In genomic region chr6:117548797-117549301, GRCh38 we compare ENCODE assay signal across 8 cellular contexts. TPM values are rescaled to one million over a fixed set of nuclear protein-coding genes. Genes with fewer than 3 reads are reported as not detected.
DNase-seq lines count a peak whose midpoint lies in the region; ATAC-seq and TF ChIP-seq lines count a peak whose summit lies in the region.

No MANE protein-coding gene starts in this region.

- H2BK120ac ChIP-seq in neuronal stem cell (ENCODE audit: low read depth, low read length): no peak overlapping the region

- no peak overlapping the region for H2BK15ac ChIP-seq in neuronal stem cell (ENCODE audit: low read length)

- no peak overlapping the region for H4K91ac ChIP-seq in neuronal stem cell (ENCODE audit: low read depth, low read length, poor library complexity)

- ATAC-seq in GM18505 (IDR thresholded peaks at IDR 0.05; ENCODE audit: unreplicated experiment): peak; percentile 46
- no peak for ATAC-seq in GM21576 (IDR thresholded peaks at IDR 0.05; ENCODE audit: unreplicated experiment)

- H3K23ac ChIP-seq in neuronal stem cell (ENCODE audit: low read depth, low read length, poor library complexity): no peak overlapping the region

- H3K4me3 ChIP-seq in astrocyte of the cerebellum (ENCODE audit: low read depth, low read length) (peak overlapping the region; percentile 4), neuronal stem cell (ENCODE audit: low read length in 2 of 2) (no peak overlapping the region)

- H2AK5ac ChIP-seq in neuronal stem cell (ENCODE audit: low read depth, low read length): no peak overlapping the region

- peak; percentile 71 for DNase-seq in NCI-H146 (lab: John Stamatoyannopoulos, UW)
- DNase-seq in astrocyte of the cerebellum (ENCODE audit: low read depth): peak; percentile 78
- DNase-seq in pons (ENCODE audit: low spot score): peak; percentile 23
- no peak for DNase-seq in NCI-H1694 treated with DMSO at 0.1 percent for 48 hours (lab: John Stamatoyannopoulos, UW)
- DNase-seq in neuronal stem cell (ENCODE audit: low spot score): no peak
- DNase-seq in cardiac septum (ENCODE audit: low spot score): no peak

- intact Hi-C loops in cardiac septum (cut with DNase I): loop anchor here (5.0 kb wide), 1 partner anchor 53 kb away; the partner anchor contains the start of gene GOPC

- TF ChIP-seq CTCF in astrocyte of the cerebellum (IDR thresholded peaks at IDR 0.05; ENCODE audit: low read depth, low read length, missing control alignments): no peak

- no peak overlapping the region for H2AFZ ChIP-seq in neuronal stem cell (ENCODE audit: low read length)

- in situ Hi-C loops in astrocyte of the cerebellum (cut with HindIII; ENCODE audit: low sequenced_read_pairs): loop anchor here (10.0 kb wide), 1 partner anchor 84 kb away; no protein-coding TSS in a partner anchor

- H3K27me3 ChIP-seq in neuronal stem cell (ENCODE audit: control insufficient read depth in 3 of 3, insufficient read depth in 3 of 3, low read depth in 1 of 3, low read length in 3 of 3): no peaks in the 10 kb centered on the region

- no peak overlapping the region for H3K27ac ChIP-seq in neuronal stem cell (replicated peaks; ENCODE audit: low read length)

- WGBS in neuronal stem cell (ENCODE audit: extremely low coverage in 2 of 2, insufficient read length in 2 of 2, insufficient replicate concordance in 1 of 2), 2 donors: no CpG with 5 or more reads among the region's 8 CpGs

- peaks cover 2 to 6% of the 10 kb centered on the region in 2 donors for H3K4me1 ChIP-seq in neuronal stem cell (ENCODE audit: control insufficient read depth in 2 of 2, insufficient read depth in 1 of 2, low read depth in 1 of 2, low read length in 2 of 2)

- no peak overlapping the region for H3K4ac ChIP-seq in neuronal stem cell (ENCODE audit: low read length)

- H3K14ac ChIP-seq in neuronal stem cell (ENCODE audit: low read length): no peak overlapping the region

- no peak overlapping the region for H2BK5ac ChIP-seq in neuronal stem cell (ENCODE audit: low read length)

- H4K8ac ChIP-seq in neuronal stem cell (ENCODE audit: low read depth, low read length): no peak overlapping the region

- H3K79me1 ChIP-seq in neuronal stem cell (ENCODE audit: low read depth, low read length): no peaks in the 10 kb centered on the region

- no peak overlapping the region for H3K9ac ChIP-seq in neuronal stem cell (ENCODE audit: low read depth, low read length, poor library complexity)

- H3K4me2 ChIP-seq in neuronal stem cell (ENCODE audit: insufficient read depth, low read length, poor library complexity, severe bottlenecking): no peak overlapping the region

- H2BK12ac ChIP-seq in neuronal stem cell (ENCODE audit: low read length): no peak overlapping the region

- no peak for TF ChIP-seq POLR2A in GM18505 (IDR thresholded peaks at IDR 0.05; ENCODE audit: borderline replicate concordance, extremely low read depth, insufficient read depth, insufficient read length)

- peaks cover 0 to 33% of the 10 kb centered on the region in 2 donors for H3K36me3 ChIP-seq in neuronal stem cell (replicated peaks in 1 of 2; ENCODE audit: control insufficient read depth in 2 of 2, insufficient read depth in 2 of 2, low read length in 2 of 2)

- H3K18ac ChIP-seq in neuronal stem cell (ENCODE audit: low read length): no peak overlapping the region

- no peaks in the 10 kb centered on the region for H3K9me3 ChIP-seq in neuronal stem cell (replicated peaks in 1 of 2; ENCODE audit: control insufficient read depth in 2 of 2, insufficient read depth in 1 of 2, low read depth in 1 of 2, low read length in 2 of 2)

RNA-seq across cellular contexts. Expression of gene GOPC, which starts 53.5 kb away (rescaled TPM):
- 15.9 TPM for polyA plus RNA-seq in neuronal stem cell (2013, experiment 1 of 2)
- polyA plus RNA-seq in neuronal stem cell (2013, experiment 2 of 2): 16.1 TPM
- total RNA-seq in cardiac septum: 27.5 TPM

Comparison
In these comparisons a context has a peak if more than half of its experiments do, and no peak if none do; other contexts are left out.
1. DNase-seq: peak in NCI-H146 (single experiment), astrocyte of the cerebellum (single experiment) and pons (single experiment); none in NCI-H1694 treated with DMSO at 0.1 percent for 48 hours (single experiment), neuronal stem cell (single experiment) and cardiac septum (single experiment).